Comparison of ENCODE assay signal across 8 cellular contexts in genomic region chr19:36488816-36489138, GRCh38. TPM values are rescaled to one million over a fixed set of nuclear protein-coding genes. Genes with fewer than 3 reads are reported as not detected.
A peak's percentile ranks its signal among the peaks of the same experiment; 100 is the strongest.
DNase-seq lines count a peak whose midpoint lies in the region; ATAC-seq and FAIRE-seq lines count a peak whose summit lies in the region.

No MANE protein-coding gene starts in this region.

- intact Hi-C loops in right cardiac atrium (cut with DNase I) = no loop called here

- peaks cover 6 to 10% of the 10 kb centered on the region in 2 donors for H3K9me3 Mint-ChIP-seq in activated naive CD4-positive, alpha-beta T cell treated with anti-CD3 and anti-CD28 coated beads, Interleukin-2, amount 50 U/mL, for 72 hours

- H3K27me3 ChIP-seq in right cardiac atrium (ENCODE audit: control insufficient read depth, insufficient read depth) = no peaks in the 10 kb centered on the region
- no peaks in the 10 kb centered on the region for H3K27me3 ChIP-seq in small intestine (ENCODE audit: control insufficient read depth in 2 of 2, insufficient read depth in 2 of 2, low read length in 2 of 2)

- WGBS in right cardiac atrium = under 1% methylated on average over 12 of the region's 12 CpGs
- 1% methylated on average over 12 of the region's 12 CpGs for WGBS in small intestine, 3 donors

- no peak for FAIRE-seq in small intestine (lab: Jason Lieb, UNC)

- peaks cover 37 to 62% of the 10 kb centered on the region in 2 donors for H3K36me3 Mint-ChIP-seq in activated naive CD4-positive, alpha-beta T cell treated with anti-CD3 and anti-CD28 coated beads, Interleukin-2, amount 50 U/mL, for 72 hours

- H3K4me3 ChIP-seq in right cardiac atrium (ENCODE audit: low read length) = peak overlapping the region; percentile 92
- H3K4me3 ChIP-seq in small intestine (ENCODE audit: low read depth in 1 of 2, low read length in 2 of 2) = peak overlapping the region; percentile 52 to 69

- H3K4me1 ChIP-seq in right cardiac atrium (ENCODE audit: control insufficient read depth, insufficient read depth, low read length) (no peaks in the 10 kb centered on the region), small intestine (ENCODE audit: control insufficient read depth in 2 of 2, insufficient read depth in 1 of 2, low read depth in 1 of 2, low read length in 1 of 2) (no peaks in the 10 kb centered on the region)

- H3K36me3 ChIP-seq in small intestine (ENCODE audit: control insufficient read depth in 2 of 2, insufficient read depth in 2 of 2, low read length in 2 of 2) = no peaks in the 10 kb centered on the region

- no peaks in the 10 kb centered on the region for H3K9me3 ChIP-seq in right cardiac atrium (ENCODE audit: control insufficient read depth, low read length)
- H3K9me3 ChIP-seq in small intestine (ENCODE audit: control insufficient read depth, low read depth) = no peaks in the 10 kb centered on the region

- H3K27ac Mint-ChIP-seq in activated naive CD4-positive, alpha-beta T cell treated with anti-CD3 and anti-CD28 coated beads, Interleukin-2, amount 50 U/mL, for 72 hours = peak overlapping the region; percentile 95 to 98

- H3K27ac ChIP-seq in right cardiac atrium (ENCODE audit: low read length) = peak overlapping the region; percentile 100
- H3K27ac ChIP-seq in small intestine (ENCODE audit: low read depth in 1 of 2, low read length in 1 of 2) = peak overlapping the region; percentile 89 to 97

- ATAC-seq in HG02798 (IDR thresholded peaks at IDR 0.05; ENCODE audit: poor library complexity, unreplicated experiment) (peak; percentile 14), right cardiac atrium (peak; percentile 29 to 42)
- peak in 1 of 2 donors; percentile 47 for ATAC-seq in activated naive CD4-positive, alpha-beta T cell treated with anti-CD3 and anti-CD28 coated beads, Interleukin-2, amount 50 U/mL, for 72 hours

- DNase-seq in activated T-cell treated with anti-CD3 and anti-CD28 coated beads for 24 hours (ENCODE audit: low read depth) (peak; percentile 47), NCI-H748 (lab: John Stamatoyannopoulos, UW; ENCODE audit: unreplicated experiment) (peak; percentile 77), right cardiac atrium (peak in 1 of 3 donors; percentile 63), small intestine (no peak), HCEC 1CT (no peak)
- DNase-seq in activated T-cell treated with anti-CD3 and anti-CD28 coated beads, Interleukin-2, amount 50 U/mL, for 48 hours = no peak
- DNase-seq in activated naive CD4-positive, alpha-beta T cell treated with anti-CD3 and anti-CD28 coated beads, Interleukin-2, amount 50 U/mL, for 72 hours (ENCODE audit: low spot score in 2 of 2) = no peak

RNA-seq across cellular contexts. Expression of gene ZNF566, which starts 0.6 kb away (rescaled TPM):
- total RNA-seq in activated naive CD4-positive, alpha-beta T cell treated with anti-CD3 and anti-CD28 coated beads, Interleukin-2, amount 50 U/mL, for 72 hours = 1 to 10 TPM; 5.0 to 5.4 TPM
- 10 to 100 TPM; 10.6 to 13.4 (median 13.3) TPM for total RNA-seq in right cardiac atrium
- polyA plus RNA-seq in right cardiac atrium = 6.2 TPM
- polyA plus RNA-seq in small intestine = 1 to 10 TPM; 3.4 to 4.1 (median 3.6) TPM

RNA-seq across cellular contexts. Expression of gene ZNF260, which starts 39.3 kb away (rescaled TPM):
- 1 to 10 TPM; 6.0 to 6.3 TPM for total RNA-seq in activated naive CD4-positive, alpha-beta T cell treated with anti-CD3 and anti-CD28 coated beads, Interleukin-2, amount 50 U/mL, for 72 hours
- 10 to 100 TPM in 1 of 4 donors, 1 to 10 TPM in 3; 8.8 to 11.1 (median 9.7) TPM for total RNA-seq in right cardiac atrium
- polyA plus RNA-seq in right cardiac atrium (4.5 TPM), small intestine (1 to 10 TPM; 2.0 to 3.1 (median 2.4) TPM)

Comparison
In these comparisons a context has a peak if more than half of its experiments do, and no peak if none do; other contexts are left out.
1. DNase-seq: peak in activated T-cell treated with anti-CD3 and anti-CD28 coated beads for 24 hours (single experiment) and NCI-H748 (single experiment); none in activated T-cell treated with anti-CD3 and anti-CD28 coated beads, Interleukin-2, amount 50 U/mL, for 48 hours (0 of 2), activated naive CD4-positive, alpha-beta T cell treated with anti-CD3 and anti-CD28 coated beads, Interleukin-2, amount 50 U/mL, for 72 hours (0 of 2), small intestine (single experiment) and HCEC 1CT (single experiment).